In the genomic region with DNA sequence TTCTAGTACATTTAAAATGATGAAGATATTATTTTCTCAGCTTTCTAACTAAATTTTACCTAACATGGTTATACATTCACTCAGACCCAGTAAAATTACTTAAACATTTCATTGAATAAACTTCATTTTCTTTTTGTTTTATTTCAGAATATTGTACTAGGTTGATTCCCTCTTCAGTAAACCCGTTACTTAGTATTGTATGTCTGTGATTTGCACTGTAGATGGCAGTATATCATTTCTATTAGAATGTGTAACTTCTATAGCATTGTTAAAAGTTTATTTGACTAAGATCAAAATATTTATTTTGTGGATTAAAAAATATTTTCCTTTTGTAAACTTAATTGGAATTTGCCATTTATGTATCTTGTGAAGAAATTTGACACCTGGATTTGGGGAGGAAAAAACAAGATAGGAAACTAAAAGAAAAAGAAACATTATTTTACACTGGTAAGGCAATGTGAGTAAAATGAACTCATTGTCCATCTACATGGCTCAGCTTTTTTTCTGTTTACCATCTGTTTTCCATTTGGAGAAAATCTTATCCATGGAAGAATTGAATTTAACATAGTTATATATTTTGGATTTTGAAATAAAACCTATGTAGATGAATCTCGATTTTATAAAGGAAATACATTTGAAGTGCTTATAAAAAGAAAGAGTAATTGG, we compare ENCODE assay signal across 8 cellular contexts.
DNase-seq lines count a peak whose midpoint lies in the region; ATAC-seq, FAIRE-seq and TF ChIP-seq lines count a peak whose summit lies in the region.
"Not testable (repeated sequence)": the region's sequence is repeated elsewhere in the genome, so short reads cannot be mapped to it uniquely, and the experiment has no call there.

No MANE protein-coding gene starts in this region.

- CTCF ChIA-PET in HepG2 (lab: Yijun Ruan, JAX; ENCODE audit: low intra/inter-chr PET ratio, low total read pairs), result not testable (repeated sequence)

- H3K9me3 ChIP-seq in HepG2 (ENCODE audit: low read length); tibial artery: not testable (repeated sequence)

- not testable (repeated sequence) for H3K4me3 ChIP-seq in HepG2 (replicated peaks in 1 of 3; ENCODE audit: insufficient read depth in 1 of 3, low read depth in 2 of 3, low read length in 3 of 3); tibial artery

- not testable (repeated sequence) for TF ChIP-seq POLR2A in erythroblast (IDR thresholded peaks at IDR 0.05; ENCODE audit: low read length); HepG2 (IDR thresholded peaks at IDR 0.05; ENCODE audit: insufficient read depth in 1 of 2, low read depth in 2 of 2, low read length in 2 of 2)

- WGBS in HepG2 (ENCODE audit: low lambda C conversion rate), result 3% methylated on average over 2 of the region's 2 CpGs

- not testable (repeated sequence) for H3K27ac ChIP-seq in HepG2 (ENCODE audit: extremely low read length, insufficient read depth, low read length); tibial artery

- ATAC-seq in GM21360 (IDR thresholded peaks at IDR 0.05; ENCODE audit: unreplicated experiment), result peak; percentile 54
- peak; percentile 67 for ATAC-seq in HG03520 (IDR thresholded peaks at IDR 0.05; ENCODE audit: unreplicated experiment)
- ATAC-seq in HepG2, result peak; percentile 61; the same call in 2 of the 3 replicates

- not testable (repeated sequence) for TF ChIP-seq EP300 in HepG2 (IDR thresholded peaks at IDR 0.05; ENCODE audit: low read depth in 2 of 2, low read length in 2 of 2); HepG2 (CRISPR knock-in tag; IDR thresholded peaks at IDR 0.05; ENCODE audit: borderline replicate concordance)

- not testable (repeated sequence) for TF ChIP-seq RAD21 in HepG2 (CRISPR knock-in tag; IDR thresholded peaks at IDR 0.05)

- not testable (repeated sequence) for H3K4me2 ChIP-seq in HepG2 (ENCODE audit: low read depth, low read length)

- FAIRE-seq in TTC549 (lab: Jason Lieb, UNC), result peak; percentile 99
- not testable (repeated sequence) for FAIRE-seq in HepG2 (lab: Jason Lieb, UNC)

- H3K79me2 ChIP-seq in HepG2 (ENCODE audit: insufficient read depth, low read length), result not testable (repeated sequence)

- intact Hi-C loops in HepG2 (cut with micrococcal nuclease; ENCODE audit: unreplicated experiment), result loop anchor here (1.0 kb wide), 1 partner anchor 144 kb away; no protein-coding TSS in a partner anchor
- intact Hi-C loops in tibial artery (cut with DNase I; ENCODE audit: low total_unique reads), result not testable (repeated sequence)

- H4K20me1 ChIP-seq in HepG2 (ENCODE audit: insufficient read depth, low read length), result not testable (repeated sequence)

- DNase-seq in DMS53 (lab: John Stamatoyannopoulos, UW) (peak; percentile 42), NCI-H2171 treated with DMSO at 0.1 percent for 48 hours (lab: John Stamatoyannopoulos, UW) (peak; percentile 3), erythroblast (lab: John Stamatoyannopoulos, UW) (peak; percentile 13 to 16)
- DNase-seq in HepG2 (ENCODE audit: low spot score); tibial artery: not testable (repeated sequence)

- H3K9ac ChIP-seq in HepG2 (ENCODE audit: insufficient read depth, low read depth, low read length), result not testable (repeated sequence)

- not testable (repeated sequence) for BruUV-seq in HepG2 (replicated peaks; lab: Mats Ljungman, UMichigan)

- not testable (repeated sequence) for H3K27me3 ChIP-seq in HepG2 (ENCODE audit: control insufficient read depth in 1 of 2, insufficient read depth in 2 of 2, low read length in 2 of 2); tibial artery

- POLR2A ChIA-PET in HepG2 (lab: Yijun Ruan, JAX), result not testable (repeated sequence)

- not testable (repeated sequence) for H2AFZ ChIP-seq in HepG2 (ENCODE audit: low read length)

- not testable (repeated sequence) for H3K36me3 ChIP-seq in HepG2 (replicated peaks in 1 of 2; ENCODE audit: control insufficient read depth in 1 of 2, insufficient read depth in 2 of 2, low read length in 2 of 2); tibial artery

- not testable (repeated sequence) for H3K4me1 ChIP-seq in HepG2 (ENCODE audit: insufficient read depth, low read length); tibial artery

- in situ Hi-C loops in HepG2 (cut with HindIII; ENCODE audit: extremely low pct_ligation_motif_present, low pct_unique_long_range_greater_than_20kb), result not testable (repeated sequence)

- peak; percentile 35 for TF ChIP-seq CTCF in HepG2 (CRISPR knock-in tag; IDR thresholded peaks at IDR 0.05)
- peak; percentile 10 to 14 for TF ChIP-seq CTCF in tibial artery (IDR thresholded peaks at IDR 0.05)

TF ChIP-seq in HepG2, 621 proteins besides CTCF, POLR2A, EP300 and RAD21:
- peak; percentile 44 for TF ChIP-seq STAG1 (CRISPR knock-in tag; IDR thresholded peaks at IDR 0.05)
TF ChIP-seq in HepG2: peak in this region for 1; not testable (repeated sequence) for 620.
